In the genomic region with DNA sequence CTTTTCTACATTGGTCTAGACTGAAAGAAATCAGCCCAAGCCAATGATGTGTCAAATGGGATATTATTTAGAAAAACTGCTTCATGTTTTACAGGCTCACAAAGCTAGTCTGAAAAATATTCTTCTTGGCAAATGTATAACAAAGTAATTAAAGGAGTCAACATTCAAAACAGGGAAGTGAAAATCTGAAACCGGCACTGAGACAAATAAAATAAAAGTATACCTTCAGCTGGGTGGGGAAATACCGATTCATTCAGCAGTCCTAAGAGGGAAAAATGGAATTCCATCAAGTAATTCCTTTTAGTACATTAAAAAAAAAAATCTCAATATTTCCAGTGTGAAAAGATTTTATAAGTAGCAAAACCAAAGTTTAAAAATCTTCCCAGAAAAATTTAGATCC, we compare ENCODE assay signal across 23 cellular contexts.
DNase-seq lines count a peak whose midpoint lies in the region; ATAC-seq, FAIRE-seq and TF ChIP-seq lines count a peak whose summit lies in the region.
"Had no signal": no experiment of that assay in that cellular context is flagged by ENCODE, and none has a peak within 500 bp of the region (broad histone marks: within the 10 kb centered on the region; RNA-seq: fewer than 3 reads in every experiment).

No MANE protein-coding gene starts in this region.

- peak; percentile 39 for ATAC-seq in HG02759 (IDR thresholded peaks at IDR 0.05; ENCODE audit: unreplicated experiment)
- no peak for ATAC-seq in activated B cell treated with CpG ODN at 0.5 μM for 24 hours (ENCODE audit: low read depth)
- ATAC-seq: GM23338, HepG2, K562, PC-3 had no signal

- no peaks in the 10 kb centered on the region for H3K9me3 Mint-ChIP-seq in activated B cell treated with CpG ODN at 0.5 μM for 24 hours
- H3K9me3 Mint-ChIP-seq: GM23338 had no signal

- H3K27me3 ChIP-seq in spleen (replicated peaks in 1 of 7) = no peaks in the 10 kb centered on the region

- CTCF ChIA-PET in activated B cell treated with CpG ODN at 0.5 μM for 24 hours (lab: Charles Lee) = no interaction called here

- no peaks in the 10 kb centered on the region for H3K36me3 Mint-ChIP-seq in activated B cell treated with CpG ODN at 0.5 μM for 24 hours (ENCODE audit: low read depth)

- TF ChIP-seq POLR2A in GM12891 (IDR thresholded peaks at IDR 0.05; ENCODE audit: low read depth, low read length) (no peak), spleen (IDR thresholded peaks at IDR 0.05) (no peak)

- no peak overlapping the region for H3K4me3 ChIP-seq in spleen
- H3K4me3 ChIP-seq: GM23338, HAP-1, K562 had no signal

- H3K4me1 Mint-ChIP-seq in activated B cell treated with CpG ODN at 0.5 μM for 24 hours = peaks cover 45% of the 10 kb centered on the region

- H3K4me3 Mint-ChIP-seq in activated B cell treated with CpG ODN at 0.5 μM for 24 hours = peak overlapping the region; percentile 5
- H3K4me3 Mint-ChIP-seq: GM23338 had no signal

- intact Hi-C loops in activated B cell treated with CpG ODN at 0.5 μM for 24 hours (cut with micrococcal nuclease) (no loop called here), spleen (cut with DNase I; ENCODE audit: low total_unique reads) (no loop called here)

- FAIRE-seq in GM12891 (lab: Jason Lieb, UNC) = no peak
- FAIRE-seq: HepG2, K562 had no signal

- 46 to 68% (median 55%) methylated on average over 2 of the region's 2 CpGs for WGBS in spleen, 5 donors

- H3K4me1 ChIP-seq in spleen = peaks cover 0 to 19% (median 0%) of the 10 kb centered on the region in 6 donors
- H3K4me1 ChIP-seq: HAP-1 had no signal

- POLR2A ChIA-PET in activated B cell treated with CpG ODN at 0.5 μM for 24 hours (lab: Charles Lee) = no interaction called here

- H3K27ac ChIP-seq in spleen = no peak overlapping the region
- H3K27ac ChIP-seq: C4-2B, HL-60 had no signal

- H3K27me3 Mint-ChIP-seq in activated B cell treated with CpG ODN at 0.5 μM for 24 hours = no peaks in the 10 kb centered on the region

- H3K36me3 ChIP-seq in spleen = no peaks in the 10 kb centered on the region
- H3K36me3 ChIP-seq: HAP-1 had no signal

- DNase-seq in GM12891 (ENCODE audit: insufficient read length, low spot score) (no peak), activated B cell treated with CpG ODN at 0.5 μM for 24 hours (no peak), NCI-H524 (lab: John Stamatoyannopoulos, UW) (no peak), spleen (no peak), amygdala (lab: John Stamatoyannopoulos, UW) (no peak), T1000 (lab: John Stamatoyannopoulos, UW) (no peak)
- DNase-seq: GF-D8, MM.1S, NCI-H1694, NCI-H2081, NCI-H2171, NCI-H345, NCI-H524 treated with DMSO at 0.1 percent for 48 hours, NCI-H82, PC-3, SHP77 had no signal

- no peaks in the 10 kb centered on the region for H3K9me3 ChIP-seq in spleen
- H3K9me3 ChIP-seq: HAP-1 had no signal

- no peak for TF ChIP-seq CTCF in activated B cell treated with CpG ODN at 0.5 μM for 24 hours (IDR thresholded peaks at IDR 0.05)
- TF ChIP-seq CTCF in spleen (IDR thresholded peaks at IDR 0.05 in 8 of 11, conservative IDR thresholded peaks at IDR 0.05 in 3 of 11) = no peak

- H3K27ac Mint-ChIP-seq in activated B cell treated with CpG ODN at 0.5 μM for 24 hours = no peak overlapping the region
- H3K27ac Mint-ChIP-seq: GM23338 had no signal

TF ChIP-seq in GM12891, 5 proteins besides CTCF, POLR2A, EP300 and RAD21:
- TF ChIP-seq SPI1 (IDR thresholded peaks at IDR 0.05; ENCODE audit: low read depth, low read length) = peak; percentile 66
- TF ChIP-seq TAF1 (IDR thresholded peaks at IDR 0.05; ENCODE audit: low read depth, low read length) = no peak
